18 cellular contexts compared by ENCODE assay signal in genomic region chr15:22956257-22956979, GRCh38. TPM values are rescaled to one million over a fixed set of nuclear protein-coding genes. Genes with fewer than 3 reads are reported as not detected.
A peak's percentile ranks its signal among the peaks of the same experiment; 100 is the strongest.
DNase-seq lines count a peak whose midpoint lies in the region; ATAC-seq, FAIRE-seq and TF ChIP-seq lines count a peak whose summit lies in the region.
"Had no signal": no experiment of that assay in that cellular context is flagged by ENCODE, and none has a peak within 500 bp of the region (broad histone marks: within the 10 kb centered on the region; RNA-seq: fewer than 3 reads in every experiment).

No MANE protein-coding gene starts in this region.

- H3K4me3 ChIP-seq in endodermal cell (ENCODE audit: low read length): no peak overlapping the region
- no peak overlapping the region for H3K4me3 ChIP-seq in lower lobe of right lung
- H3K4me3 ChIP-seq in stomach: no peak overlapping the region
- H3K4me3 ChIP-seq: SJCRH30 had no signal

- 81 to 89% methylated on average over 9 to 16 of the region's 16 CpGs for WGBS in endodermal cell (ENCODE audit: insufficient coverage in 1 of 2, insufficient read length in 1 of 2), 2 experiments
- 47 to 66% (median 55%) methylated on average over 11 to 16 of the region's 16 CpGs for WGBS in stomach, 5 donors

- FAIRE-seq in H54 (lab: Jason Lieb, UNC): no peak

- peaks cover 16% of the 10 kb centered on the region for H3K4me1 Mint-ChIP-seq in endodermal cell

- TF ChIP-seq CTCF in endodermal cell (conservative IDR thresholded peaks at IDR 0.05): no peak
- TF ChIP-seq CTCF in lower lobe of right lung (IDR thresholded peaks at IDR 0.05): no peak
- TF ChIP-seq CTCF in stomach (IDR thresholded peaks at IDR 0.05): no peak

- H3K9me3 ChIP-seq in endodermal cell (ENCODE audit: control insufficient read depth, low read length) (no peaks in the 10 kb centered on the region), lower lobe of right lung (no peaks in the 10 kb centered on the region), stomach (no peaks in the 10 kb centered on the region)
- H3K9me3 ChIP-seq: SJCRH30 had no signal

- peak; percentile 16 for ATAC-seq in lower lobe of right lung
- ATAC-seq: activated CD8-positive, alpha-beta memory T cell treated with anti-CD3 and anti-CD28 coated beads, Interleukin-2, amount 10 ng/mL, durations not matched to agents 7 days and 5 days had no signal

- H3K4me3 Mint-ChIP-seq in endodermal cell: no peak overlapping the region
- H3K4me3 Mint-ChIP-seq: activated CD8-positive, alpha-beta memory T cell treated with anti-CD3 and anti-CD28 coated beads, Interleukin-2, amount 10 ng/mL, durations not matched to agents 7 days and 5 days; activated naive CD8-positive, alpha-beta T cell; CD4-positive, alpha-beta memory T cell; HFFc6 had no signal

- no peaks in the 10 kb centered on the region for H3K36me3 ChIP-seq in endodermal cell (ENCODE audit: control insufficient read depth, insufficient read depth, low read length)
- H3K36me3 ChIP-seq in lower lobe of right lung: no peaks in the 10 kb centered on the region
- H3K36me3 ChIP-seq in stomach: no peaks in the 10 kb centered on the region
- H3K36me3 ChIP-seq: SJCRH30, WERI-Rb-1 had no signal

- no peak for TF ChIP-seq EP300 in stomach (IDR thresholded peaks at IDR 0.05)

- DNase-seq in SK-N-DZ (ENCODE audit: low spot score): peak; percentile 50
- DNase-seq in endodermal cell: peak; percentile 27
- DNase-seq in lower lobe of right lung: no peak
- no peak for DNase-seq in stomach
- no peak for DNase-seq in iPS-NIHi7 (ENCODE audit: extremely low spot score)
- no peak for DNase-seq in H54 (ENCODE audit: insufficient read length, low spot score)
- no peak for DNase-seq in NCI-H1092 treated with DMSO at 0.1 percent for 48 hours (lab: John Stamatoyannopoulos, UW)
- no peak for DNase-seq in NCI-H82 treated with DMSO at 0.1 percent for 48 hours (lab: John Stamatoyannopoulos, UW; ENCODE audit: unreplicated experiment)
- DNase-seq: activated CD8-positive, alpha-beta memory T cell treated with anti-CD3 and anti-CD28 coated beads, Interleukin-2, amount 10 ng/mL, durations not matched to agents 7 days and 5 days; CD4-positive, alpha-beta memory T cell; effector CD4-positive, alpha-beta T cell; GDM1; HFFc6; IMR-90; NCI-H146; WERI-Rb-1 had no signal

- intact Hi-C loops in lower lobe of right lung (cut with DNase I) (no loop called here), stomach (cut with DNase I; ENCODE audit: low total_unique reads) (no loop called here)

- no peaks in the 10 kb centered on the region for H3K27me3 Mint-ChIP-seq in endodermal cell (ENCODE audit: insufficient read depth)
- H3K27me3 Mint-ChIP-seq: activated CD8-positive, alpha-beta memory T cell treated with anti-CD3 and anti-CD28 coated beads, Interleukin-2, amount 10 ng/mL, durations not matched to agents 7 days and 5 days; activated naive CD8-positive, alpha-beta T cell; CD4-positive, alpha-beta memory T cell had no signal

- H3K27ac Mint-ChIP-seq in endodermal cell: no peak overlapping the region
- H3K27ac Mint-ChIP-seq: activated CD8-positive, alpha-beta memory T cell treated with anti-CD3 and anti-CD28 coated beads, Interleukin-2, amount 10 ng/mL, durations not matched to agents 7 days and 5 days; activated naive CD8-positive, alpha-beta T cell; CD4-positive, alpha-beta memory T cell; HFFc6 had no signal

- H3K27me3 ChIP-seq in endodermal cell (ENCODE audit: control insufficient read depth, insufficient read depth, low read length, poor library complexity, severe bottlenecking) (no peaks in the 10 kb centered on the region), lower lobe of right lung (ENCODE audit: low read depth) (no peaks in the 10 kb centered on the region), stomach (no peaks in the 10 kb centered on the region)
- H3K27me3 ChIP-seq: SJCRH30 had no signal

- peaks cover 3% of the 10 kb centered on the region for H3K36me3 Mint-ChIP-seq in endodermal cell (ENCODE audit: low read depth)
- H3K36me3 Mint-ChIP-seq: activated CD8-positive, alpha-beta memory T cell treated with anti-CD3 and anti-CD28 coated beads, Interleukin-2, amount 10 ng/mL, durations not matched to agents 7 days and 5 days; activated naive CD8-positive, alpha-beta T cell; CD4-positive, alpha-beta memory T cell had no signal

- TF ChIP-seq POLR2A in stomach (IDR thresholded peaks at IDR 0.05) (no peak), H54 (IDR thresholded peaks at IDR 0.05; ENCODE audit: low read depth, low read length) (no peak)

- H3K4me1 ChIP-seq in endodermal cell (ENCODE audit: control insufficient read depth, insufficient read depth, low read length): no peaks in the 10 kb centered on the region
- peaks cover 89% of the 10 kb centered on the region for H3K4me1 ChIP-seq in lower lobe of right lung
- peaks cover 39 to 83% (median 56%) of the 10 kb centered on the region in 4 donors for H3K4me1 ChIP-seq in stomach
- H3K4me1 ChIP-seq: SJCRH30 had no signal

- H3K27ac ChIP-seq in endodermal cell (ENCODE audit: low read depth, low read length): peak overlapping the region; percentile 72
- peak overlapping the region; percentile 18 for H3K27ac ChIP-seq in lower lobe of right lung
- H3K27ac ChIP-seq in stomach: peak overlapping the region in 3 of 5 donors; percentile 0 to 55 (median 32)
- H3K27ac ChIP-seq: SJCRH30, WERI-Rb-1 had no signal

- no peaks in the 10 kb centered on the region for H3K9me3 Mint-ChIP-seq in endodermal cell
- H3K9me3 Mint-ChIP-seq: HFFc6 had no signal

- H3K9ac ChIP-seq in endodermal cell (ENCODE audit: extremely low read depth, low read length, poor library complexity, severe bottlenecking): no peak overlapping the region

RNA-seq across cellular contexts. Expression of gene CYFIP1, which starts 23.8 kb away (rescaled TPM):
- 70.3 and 81.9 TPM in 2 replicates for polyA plus RNA-seq in SK-N-DZ (2014; cell fraction: cytosol; rRNA removed)
- polyA plus RNA-seq in SK-N-DZ (2014; cell fraction: nucleus; rRNA removed): 67.9 and 92.8 TPM in 2 replicates
- total RNA-seq in endodermal cell (100 to 1,000 TPM; 134 to 139 TPM), lower lobe of right lung (153 TPM), stomach (100 to 1,000 TPM in 2 of 5 donors, 10 to 100 TPM in 3; 40.3 to 214 (median 99.9) TPM)
- polyA plus RNA-seq in endodermal cell (2013, experiment 1 of 2): 81.2 TPM
- 81.8 TPM for polyA plus RNA-seq in endodermal cell (2013, experiment 2 of 2)
- 10 to 100 TPM; 21.8 to 38.8 (median 33.1) TPM for polyA plus RNA-seq in stomach

Comparison
In these comparisons a context has a peak if more than half of its experiments do, and no peak if none do; other contexts are left out.
1. DNase-seq: peak in SK-N-DZ (single experiment) and endodermal cell (single experiment); none in lower lobe of right lung (single experiment), stomach (single experiment), iPS-NIHi7 (single experiment), H54 (single experiment), NCI-H1092 treated with DMSO at 0.1 percent for 48 hours (single experiment) and NCI-H82 treated with DMSO at 0.1 percent for 48 hours (single experiment).
2. H3K27ac ChIP-seq: peak in every context shown above with its lines; median percentile 72 in endodermal cell; 32 in stomach; 18 in lower lobe of right lung.